In genomic region chr17:78089557-78090281, GRCh38 we compare ENCODE assay signal across 21 cellular contexts. TPM values are rescaled to one million over a fixed set of nuclear protein-coding genes. Genes with fewer than 3 reads are reported as not detected.
DNase-seq lines count a peak whose midpoint lies in the region; ATAC-seq and TF ChIP-seq lines count a peak whose summit lies in the region.
"Had no signal": no experiment of that assay in that cellular context is flagged by ENCODE, and none has a peak within 500 bp of the region (broad histone marks: within the 10 kb centered on the region; RNA-seq: fewer than 3 reads in every experiment).

No MANE protein-coding gene starts in this region.

- ATAC-seq in Right ventricle myocardium superior (ENCODE audit: poor library complexity) (peak; percentile 28), sciatic nerve (peak; percentile 39)
- ATAC-seq: Panc1 had no signal

- peak; percentile 7 for DNase-seq in SIG-M5 treated with dmso at 0.1 percent for 504 hours (lab: John Stamatoyannopoulos, UW; ENCODE audit: unreplicated experiment)
- no peak for DNase-seq in SIG-M5 (lab: John Stamatoyannopoulos, UW)
- peak; percentile 50 for DNase-seq in OCI-M1 (lab: John Stamatoyannopoulos, UW)
- no peak for DNase-seq in Right ventricle myocardium superior
- DNase-seq in sciatic nerve (ENCODE audit: low spot score), result no peak
- DNase-seq in HuH-7 (ENCODE audit: low spot score), result no peak
- no peak for DNase-seq in central memory CD4-positive, alpha-beta T cell
- DNase-seq in stomach, result no peak
- DNase-seq: activated CD4-positive, alpha-beta T cell treated with anti-CD3 and anti-CD28 coated beads, Interleukin-2, amount 10 ng/mL, durations not matched to agents 7 days and 5 days; activated effector memory CD4-positive, alpha-beta T cell treated with Interleukin-2 at 50 U/mL for 16 hours; islet precursor cell; NCI-H1694; NCI-H524; T-helper 2 cell had no signal

- H3K4me3 ChIP-seq in stomach, result no peak overlapping the region
- H3K4me3 ChIP-seq: HAP-1 had no signal

- 67 to 77% (median 70%) methylated on average over 7 of the region's 7 CpGs for WGBS in stomach, 5 donors

- H3K27me3 ChIP-seq in stomach, result no peaks in the 10 kb centered on the region

- H3K9me3 ChIP-seq in stomach, result no peaks in the 10 kb centered on the region
- H3K9me3 ChIP-seq: HAP-1 had no signal

- peaks cover 59 to 98% (median 96%) of the 10 kb centered on the region in 4 donors for H3K36me3 ChIP-seq in stomach

- TF ChIP-seq EP300 in stomach (IDR thresholded peaks at IDR 0.05), result no peak

- peaks cover 0 to 11% (median 0%) of the 10 kb centered on the region in 4 donors for H3K4me1 ChIP-seq in stomach
- H3K4me1 ChIP-seq: HAP-1, parathyroid adenoma had no signal

- intact Hi-C loops in Right ventricle myocardium superior (cut with DNase I) (no loop called here), sciatic nerve (cut with DNase I) (no loop called here), stomach (cut with DNase I; ENCODE audit: low total_unique reads) (no loop called here)

- TF ChIP-seq CTCF in stomach (IDR thresholded peaks at IDR 0.05), result no peak

- TF ChIP-seq POLR2A in stomach (IDR thresholded peaks at IDR 0.05), result no peak

- H3K27ac ChIP-seq in stomach, result peak overlapping the region in 1 of 5 donors; percentile 7
- H3K27ac ChIP-seq: KMS-11, parathyroid adenoma had no signal

RNA-seq across cellular contexts. Expression of gene TMC6, which starts 38.8 kb away (rescaled TPM):
- total RNA-seq in Right ventricle myocardium superior (57.2 TPM), sciatic nerve (95.0 TPM), stomach (100 to 1,000 TPM in 1 of 5 donors, 10 to 100 TPM in 4; 29.9 to 223 (median 46.1) TPM)
- polyA plus RNA-seq in stomach, result 10 to 100 TPM in 2 of 3 donors, 1 to 10 TPM in 1; 9.2 to 43.5 (median 17.9) TPM

RNA-seq across cellular contexts. Expression of gene TMC8, which starts 40.9 kb away (rescaled TPM):
- total RNA-seq in Right ventricle myocardium superior (1.6 TPM), sciatic nerve (12.5 TPM), stomach (10 to 100 TPM in 2 of 5 donors, 1 to 10 TPM in 3; 4.1 to 19.8 (median 7.8) TPM)
- polyA plus RNA-seq in stomach, result 1 to 10 TPM; 1.6 to 3.3 (median 2.4) TPM
- total RNA-seq: bronchial epithelial cell had no signal

RNA-seq across cellular contexts. Expression of gene C17orf99, which starts 56.5 kb away (rescaled TPM):
- total RNA-seq in Right ventricle myocardium superior (not detected), sciatic nerve (0.71 TPM), stomach (not detected)
- under 1 TPM in 1 of 3 donors, not detected in 2; 0.08 TPM for polyA plus RNA-seq in stomach
- total RNA-seq: A172; activated CD4-positive, alpha-beta T cell treated with anti-CD3 and anti-CD28 coated beads, Interleukin-2, amount 10 ng/mL, durations not matched to agents 7 days and 5 days; bronchial epithelial cell; glomerular endothelial cell had no signal

Comparison
In these comparisons a context has a peak if more than half of its experiments do, and no peak if none do; other contexts are left out.
1. DNase-seq: peak in SIG-M5 treated with dmso at 0.1 percent for 504 hours (single experiment) and OCI-M1 (single experiment); none in SIG-M5 (single experiment), Right ventricle myocardium superior (single experiment), sciatic nerve (single experiment), HuH-7 (single experiment), central memory CD4-positive, alpha-beta T cell (single experiment) and stomach (single experiment).